ENCODE assay signal across 21 cellular contexts in the genomic region with DNA sequence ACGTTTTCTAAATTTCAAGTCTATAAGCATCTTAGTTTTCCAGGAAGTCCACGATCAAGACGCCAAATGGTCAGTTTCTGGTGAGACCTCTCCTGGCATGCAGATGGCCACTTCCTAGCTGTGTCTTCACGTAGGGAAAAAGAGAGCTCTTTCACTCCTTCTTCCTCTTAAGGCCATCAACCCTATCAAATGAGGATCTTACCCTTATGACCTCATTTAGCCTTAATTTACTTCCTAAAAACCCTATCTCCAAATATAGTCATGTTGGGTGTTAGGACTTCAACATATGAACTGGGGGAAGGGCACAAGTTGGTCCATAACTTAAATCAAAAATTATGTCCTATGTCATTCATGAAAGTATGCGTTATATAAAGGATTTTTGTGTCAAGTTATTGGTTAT.
"Had no signal": no experiment of that assay in that cellular context is flagged by ENCODE, and none has a peak within 500 bp of the region (broad histone marks: within the 10 kb centered on the region; RNA-seq: fewer than 3 reads in every experiment).

No MANE protein-coding gene starts in this region.

- H3K27ac ChIP-seq: brain microvascular endothelial cell, dorsolateral prefrontal cortex, sigmoid colon, thoracic aorta, upper lobe of left lung had no signal

- DNase-seq: activated CD4-positive, alpha-beta T cell treated with anti-CD3 and anti-CD28 coated beads, Interleukin-2, amount 10 ng/mL, durations not matched to agents 7 days and 5 days; activated CD8-positive, alpha-beta T cell treated with anti-CD3 and anti-CD28 coated beads, Interleukin-2, amount 10 ng/mL, durations not matched to agents 7 days and 5 days; activated effector memory CD4-positive, alpha-beta T cell treated with Interleukin-2 at 50 U/mL for 16 hours; activated naive CD4-positive, alpha-beta T cell treated with anti-CD3 and anti-CD28 coated beads, Interleukin-2, amount 10 ng/mL, durations not matched to agents 7 days and 5 days; activated naive CD8-positive, alpha-beta T cell treated with anti-CD3 and anti-CD28 coated beads, Interleukin-2, amount 50 U/mL, for 24 hours; activated T-cell treated with anti-CD3 and anti-CD28 coated beads, Interleukin-2, amount 50 U/mL, for 48 hours; aorta; brain microvascular endothelial cell; central memory CD4-positive, alpha-beta T cell; dorsolateral prefrontal cortex; erythroblast; foreskin melanocyte; glutamatergic neuron; nucleus accumbens; sigmoid colon; stimulated activated CD4-positive, alpha-beta T cell treated with anti-CD3 and anti-CD28 coated beads, Interleukin-4, amount 100 ng/mL, for 4 hours; upper lobe of left lung had no signal

- H3K4me3 ChIP-seq: dorsolateral prefrontal cortex, lung, sigmoid colon, thoracic aorta, upper lobe of left lung had no signal

- H3K27me3 ChIP-seq: brain microvascular endothelial cell, dorsolateral prefrontal cortex, sigmoid colon, upper lobe of left lung had no signal

- H3K9me3 ChIP-seq: sigmoid colon, thoracic aorta, upper lobe of left lung had no signal

- ATAC-seq: activated CD4-positive, CD25-positive, alpha-beta regulatory T cell treated with anti-CD3 and anti-CD28 coated beads, Interleukin-2, amount 50 U/mL, for 24 hours; activated CD8-positive, alpha-beta T cell treated with anti-CD3 and anti-CD28 coated beads, Interleukin-2, amount 10 ng/mL, durations not matched to agents 7 days and 5 days; activated naive CD8-positive, alpha-beta T cell treated with anti-CD3 and anti-CD28 coated beads, Interleukin-2, amount 50 U/mL, for 24 hours; stimulated activated memory B cell treated with anti-CD40 and anti-IgM and Interleukin-4, amounts not matched to agents 10 μg/mL and 1 μg/mL and 100 μg/mL, for 72 hours had no signal

- H3K4me1 ChIP-seq: sigmoid colon, upper lobe of left lung had no signal

- H3K36me3 ChIP-seq: brain microvascular endothelial cell, sigmoid colon, thoracic aorta, upper lobe of left lung had no signal
